ENCODE assay signal across 33 cellular contexts in the genomic region with DNA sequence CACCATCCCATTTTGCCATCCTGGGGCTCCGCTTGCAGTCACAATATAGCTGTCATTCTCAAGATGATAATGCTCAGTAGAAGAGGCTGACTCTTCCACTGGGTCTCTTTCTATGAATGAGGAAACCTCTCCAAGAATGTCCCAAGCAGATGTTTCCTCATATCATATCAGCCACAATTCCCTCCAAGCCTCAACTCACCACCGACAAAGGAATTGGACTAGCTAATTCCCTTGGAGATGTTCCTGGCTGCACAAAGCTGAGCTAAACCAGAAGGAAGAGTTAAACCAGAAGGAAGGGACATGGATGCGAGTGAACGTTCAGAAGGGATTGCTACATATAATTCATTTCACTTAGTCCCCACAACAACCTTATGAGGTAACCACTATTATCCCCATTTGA.
A peak's percentile ranks its signal among the peaks of the same experiment; 100 is the strongest.
DNase-seq lines count a peak whose midpoint lies in the region; ATAC-seq, FAIRE-seq and TF ChIP-seq lines count a peak whose summit lies in the region.
"Had no signal": no experiment of that assay in that cellular context is flagged by ENCODE, and none has a peak within 500 bp of the region (broad histone marks: within the 10 kb centered on the region; RNA-seq: fewer than 3 reads in every experiment).

No MANE protein-coding gene starts in this region.

- peaks cover 31% of the 10 kb centered on the region for H3K9me1 ChIP-seq in IMR-90 (ENCODE audit: insufficient read depth, low read length)

- dilution Hi-C loops in IMR-90 (cut with HindIII; ENCODE audit: low sequenced_read_pairs, unreplicated experiment): no loop called here

- in situ Hi-C loops in IMR-90 (cut with MboI; ENCODE audit: low sequenced_read_pairs): no loop called here

- H3K27me3 ChIP-seq in IMR-90 (ENCODE audit: control insufficient read depth, insufficient read depth, low read length) (no peaks in the 10 kb centered on the region), neural progenitor cell (no peaks in the 10 kb centered on the region), lower lobe of right lung (ENCODE audit: low read depth) (no peaks in the 10 kb centered on the region)
- H3K27me3 ChIP-seq: upper lobe of right lung had no signal

- peak overlapping the region; percentile 51; the same call in 1 of the 2 replicates for H3K23ac ChIP-seq in IMR-90 (ENCODE audit: low read depth, low read length)

- no peak overlapping the region for H2AK9ac ChIP-seq in IMR-90 (replicated peaks; ENCODE audit: low read depth, low read length, poor library complexity)

- no peak overlapping the region for H3K27ac Mint-ChIP-seq in neural progenitor cell
- H3K27ac Mint-ChIP-seq: activated naive CD4-positive, alpha-beta T cell treated with anti-CD3 and anti-CD28 coated beads, Interleukin-2, amount 50 U/mL, for 24 hours; GM23338; progenitor cell of endocrine pancreas; stimulated activated memory B cell treated with anti-CD40 and anti-IgM and Interleukin-4, amounts not matched to agents 10 μg/mL and 1 μg/mL and 100 μg/mL, for 72 hours had no signal

- H2BK15ac ChIP-seq in IMR-90 (ENCODE audit: low read depth, low read length): peak overlapping the region; percentile 79; the same call in 2 of the 3 replicates

- H3K27ac ChIP-seq in A549 (peak overlapping the region; percentile 24 to 82; a peak in 2 of 6 replicates), IMR-90 (ENCODE audit: insufficient read depth, low read length) (no peak overlapping the region), epithelial cell of prostate (peak overlapping the region; percentile 61), neural progenitor cell (no peak overlapping the region), lower lobe of right lung (no peak overlapping the region)
- H3K27ac ChIP-seq: C4-2B, KMS-11, RWPE1, upper lobe of right lung had no signal

- no peaks in the 10 kb centered on the region for H3K79me2 ChIP-seq in neural progenitor cell (ENCODE audit: low read depth)

- peak overlapping the region; percentile 66; the same call in 1 of the 2 replicates for H3K18ac ChIP-seq in IMR-90 (ENCODE audit: low read depth, low read length)

- no peak overlapping the region for H3K56ac ChIP-seq in IMR-90 (ENCODE audit: extremely low read depth, insufficient read depth, low read length)

- H3K9ac ChIP-seq in IMR-90 (ENCODE audit: low read depth, low read length) (no peak overlapping the region), neural progenitor cell (no peak overlapping the region)
- H3K9ac ChIP-seq: KMS-11 had no signal

- no peaks in the 10 kb centered on the region for H3K9me3 ChIP-seq in A549
- no peaks in the 10 kb centered on the region for H3K9me3 ChIP-seq in IMR-90 (ENCODE audit: control insufficient read depth, insufficient read depth, low read length)
- H3K9me3 ChIP-seq in neural progenitor cell (ENCODE audit: low read depth): no peaks in the 10 kb centered on the region
- H3K9me3 ChIP-seq in lower lobe of right lung: no peaks in the 10 kb centered on the region
- H3K9me3 ChIP-seq: upper lobe of right lung had no signal

- FAIRE-seq in A549 (lab: Jason Lieb, UNC): no peak
- FAIRE-seq: endothelial cell of umbilical vein, frontal cortex, kidney, small intestine had no signal

- peak overlapping the region in 1 of 2 experiments; percentile 8; a peak in 2 of 4 replicates for H4K8ac ChIP-seq in IMR-90 (ENCODE audit: low read depth in 2 of 2, low read length in 2 of 2)

- POLR2A ChIA-PET in A549 (lab: Yijun Ruan, JAX) (no interaction called here), IMR-90 (lab: Charles Lee; ENCODE audit: unreplicated experiment) (no interaction called here)

- no peaks in the 10 kb centered on the region for H3K4me1 Mint-ChIP-seq in neural progenitor cell
- H3K4me1 Mint-ChIP-seq: GM23338; neural crest cell; stimulated activated memory B cell treated with anti-CD40 and anti-IgM and Interleukin-4, amounts not matched to agents 10 μg/mL and 1 μg/mL and 100 μg/mL, for 72 hours had no signal

- H3F3A ChIP-seq in neural progenitor cell (ENCODE audit: low read depth): no peaks in the 10 kb centered on the region

- CTCF ChIA-PET in A549 (lab: Yijun Ruan, JAX): interaction anchor here (0.8 to 2.4 kb wide), 5 partner anchors 11 to 144 kb away, joined by 3 to 9 read pairs (median 4); no protein-coding TSS in a partner anchor
- CTCF ChIA-PET in IMR-90 (lab: Yijun Ruan, JAX): interaction anchor here (1.4 kb wide), 1 partner anchor 13 kb away, joined by 6 read pairs; no protein-coding TSS in a partner anchor

- TF ChIP-seq RAD21 in A549 (conservative IDR thresholded peaks at IDR 0.05 in 1 of 2, IDR thresholded peaks at IDR 0.05 in 1 of 2) (no peak), IMR-90 (IDR thresholded peaks at IDR 0.05; ENCODE audit: low read length) (no peak)

- peak overlapping the region; percentile 77; the same call in 1 of the 2 replicates for H3K4ac ChIP-seq in IMR-90 (ENCODE audit: low read depth, low read length)

- peaks cover 0 to 4% of the 10 kb centered on the region in 2 experiments; a peak in 2 of 4 replicates for H3K79me1 ChIP-seq in IMR-90 (ENCODE audit: low read depth in 1 of 2, low read length in 2 of 2)

- H2AFZ ChIP-seq in IMR-90 (replicated peaks; ENCODE audit: low read length, poor library complexity) (no peak overlapping the region), neural progenitor cell (replicated peaks) (no peak overlapping the region)
- H2AFZ ChIP-seq: GM23338 had no signal

- peak overlapping the region; percentile 61 for H2AK5ac ChIP-seq in IMR-90 (ENCODE audit: low read depth, low read length)

- no peak overlapping the region for H3K4me3 ChIP-seq in A549
- H3K4me3 ChIP-seq in IMR-90 (ENCODE audit: insufficient read depth, low read depth, low read length): no peak overlapping the region
- H3K4me3 ChIP-seq in neural progenitor cell: no peak overlapping the region
- H3K4me3 ChIP-seq in lower lobe of right lung: no peak overlapping the region
- H3K4me3 ChIP-seq: GM23338, lung, upper lobe of right lung had no signal

- no TSS peak for BruUV-seq in IMR-90 (replicated peaks; lab: Mats Ljungman, UMichigan)

- no peak overlapping the region for H3K4me3 Mint-ChIP-seq in neural progenitor cell
- H3K4me3 Mint-ChIP-seq: activated naive CD4-positive, alpha-beta T cell treated with anti-CD3 and anti-CD28 coated beads, Interleukin-2, amount 50 U/mL, for 24 hours; GM23338; neural crest cell; stimulated activated memory B cell treated with anti-CD40 and anti-IgM and Interleukin-4, amounts not matched to agents 10 μg/mL and 1 μg/mL and 100 μg/mL, for 72 hours had no signal

- H3K4me2 ChIP-seq in A549 (no peak overlapping the region), IMR-90 (ENCODE audit: low read depth, low read length) (no peak overlapping the region), neural progenitor cell (no peak overlapping the region)
- H3K4me2 ChIP-seq: GM23338, KMS-11 had no signal

- peak overlapping the region; percentile 53 for H4K91ac ChIP-seq in IMR-90 (ENCODE audit: insufficient read depth, low read depth, low read length)

- peak overlapping the region; percentile 57 for H3K14ac ChIP-seq in IMR-90 (replicated peaks; ENCODE audit: low read depth, low read length)

- no peak overlapping the region for H4K5ac ChIP-seq in IMR-90 (ENCODE audit: low read depth, low read length)

- peak overlapping the region; percentile 74 for H2BK120ac ChIP-seq in IMR-90 (ENCODE audit: low read depth, low read length)

- H3K9me3 Mint-ChIP-seq in neural progenitor cell: no peaks in the 10 kb centered on the region
- H3K9me3 Mint-ChIP-seq: activated naive CD4-positive, alpha-beta T cell treated with anti-CD3 and anti-CD28 coated beads, Interleukin-2, amount 50 U/mL, for 24 hours; GM23338; neural crest cell had no signal

- no peak for TF ChIP-seq POLR2A in A549 (IDR thresholded peaks at IDR 0.05; ENCODE audit: low read length)
- no peak for TF ChIP-seq POLR2A in IMR-90 (IDR thresholded peaks at IDR 0.05; ENCODE audit: low read depth, low read length)

- no peak for TF ChIP-seq EP300 in A549 (IDR thresholded peaks at IDR 0.05)

- peaks cover 56% of the 10 kb centered on the region for H3K4me1 ChIP-seq in A549
- H3K4me1 ChIP-seq in IMR-90 (ENCODE audit: control insufficient read depth, insufficient read depth, low read length): peaks cover 29% of the 10 kb centered on the region
- H3K4me1 ChIP-seq in neural progenitor cell: no peaks in the 10 kb centered on the region
- peaks cover 29% of the 10 kb centered on the region for H3K4me1 ChIP-seq in lower lobe of right lung

- H2BK20ac ChIP-seq in IMR-90 (ENCODE audit: low read depth, low read length): peak overlapping the region; percentile 70

- WGBS in A549 (ENCODE audit: missing lambda C conversion rate): 93% methylated on average over 4 of the region's 4 CpGs
- no CpG with 5 or more reads among the region's 4 CpGs for WGBS in IMR-90 (ENCODE audit: extremely low coverage in 2 of 2, insufficient read length in 1 of 2), 2 experiments

- H3K36me3 ChIP-seq in IMR-90 (ENCODE audit: control insufficient read depth, insufficient read depth, low read length) (no peaks in the 10 kb centered on the region), neural progenitor cell (no peaks in the 10 kb centered on the region), lower lobe of right lung (no peaks in the 10 kb centered on the region)
- H3K36me3 ChIP-seq: upper lobe of right lung had no signal

- no peak for ATAC-seq in A549
- ATAC-seq in IMR-90 (ENCODE audit: low read depth): no peak
- no peak for ATAC-seq in lower lobe of right lung
- no peak for ATAC-seq in HG03571 (IDR thresholded peaks at IDR 0.05; ENCODE audit: unreplicated experiment)
- ATAC-seq: GM23338; stimulated activated memory B cell treated with anti-CD40 and anti-IgM and Interleukin-4, amounts not matched to agents 10 μg/mL and 1 μg/mL and 100 μg/mL, for 72 hours; upper lobe of right lung had no signal

- peak overlapping the region; percentile 13 for H2BK5ac ChIP-seq in IMR-90 (ENCODE audit: low read depth, low read length, poor library complexity, severe bottlenecking)

- H3K36me3 Mint-ChIP-seq in neural progenitor cell: no peaks in the 10 kb centered on the region
- H3K36me3 Mint-ChIP-seq: activated naive CD4-positive, alpha-beta T cell treated with anti-CD3 and anti-CD28 coated beads, Interleukin-2, amount 50 U/mL, for 24 hours; stimulated activated memory B cell treated with anti-CD40 and anti-IgM and Interleukin-4, amounts not matched to agents 10 μg/mL and 1 μg/mL and 100 μg/mL, for 72 hours had no signal

- H4K20me1 ChIP-seq in IMR-90 (ENCODE audit: insufficient read depth, low read length) (no peaks in the 10 kb centered on the region), neural progenitor cell (ENCODE audit: low read depth) (no peaks in the 10 kb centered on the region)

- TF ChIP-seq CTCF in A549 (IDR thresholded peaks at IDR 0.05): no peak
- TF ChIP-seq CTCF in IMR-90 (conservative IDR thresholded peaks at IDR 0.05; ENCODE audit: low read depth, low read length): no peak
- no peak for TF ChIP-seq CTCF in neural progenitor cell (IDR thresholded peaks at IDR 0.05)
- no peak for TF ChIP-seq CTCF in lower lobe of right lung (IDR thresholded peaks at IDR 0.05)

- intact Hi-C loops in IMR-90 (cut with micrococcal nuclease) (no loop called here), lower lobe of right lung (cut with DNase I) (no loop called here)

- H3K27me3 Mint-ChIP-seq in neural progenitor cell (ENCODE audit: insufficient read depth, low read depth): peaks cover 4% of the 10 kb centered on the region
- H3K27me3 Mint-ChIP-seq: activated naive CD4-positive, alpha-beta T cell treated with anti-CD3 and anti-CD28 coated beads, Interleukin-2, amount 50 U/mL, for 24 hours had no signal

- DNase-seq in A549 (ENCODE audit: low read depth in 1 of 2, low spot score in 1 of 2) (no peak), IMR-90 (no peak), epithelial cell of prostate (ENCODE audit: low read depth, low spot score) (no peak), myocyte (ENCODE audit: low read depth) (peak; percentile 71), neural progenitor cell (ENCODE audit: low spot score) (no peak), NCI-H1105 treated with DMSO at 0.1 percent for 48 hours (lab: John Stamatoyannopoulos, UW) (no peak), lower lobe of right lung (no peak)
- DNase-seq: ACHN; activated CD4-positive, alpha-beta T cell treated with anti-CD3 and anti-CD28 coated beads, Interleukin-2, amount 50 U/mL, for 1 hour; activated CD8-positive, alpha-beta memory T cell treated with anti-CD3 and anti-CD28 coated beads, Interleukin-2, amount 50 U/mL, for 4 hours; anterior cingulate cortex; DMS79 treated with DMSO at 0.1 percent for 48 hours; kidney; MV-4-11; NCI-H1694; NCI-H2171 treated with DMSO at 0.1 percent for 48 hours; NCI-H69; small intestine; stimulated activated CD4-positive, alpha-beta T cell treated with anti-CD3 and anti-CD28 coated beads, Interleukin-2, amount 100 ng/mL, for 48 hours; T-helper 9 cell; upper lobe of right lung had no signal

Comparison
In these comparisons a context has a peak if more than half of its experiments do, and no peak if none do; other contexts are left out.
1. H3K27ac ChIP-seq: peak in A549 (2 of 2) and epithelial cell of prostate (single experiment); none in IMR-90 (single experiment), neural progenitor cell (single experiment) and lower lobe of right lung (single experiment).